ENCODE assay signal across 19 cellular contexts in the genomic region with DNA sequence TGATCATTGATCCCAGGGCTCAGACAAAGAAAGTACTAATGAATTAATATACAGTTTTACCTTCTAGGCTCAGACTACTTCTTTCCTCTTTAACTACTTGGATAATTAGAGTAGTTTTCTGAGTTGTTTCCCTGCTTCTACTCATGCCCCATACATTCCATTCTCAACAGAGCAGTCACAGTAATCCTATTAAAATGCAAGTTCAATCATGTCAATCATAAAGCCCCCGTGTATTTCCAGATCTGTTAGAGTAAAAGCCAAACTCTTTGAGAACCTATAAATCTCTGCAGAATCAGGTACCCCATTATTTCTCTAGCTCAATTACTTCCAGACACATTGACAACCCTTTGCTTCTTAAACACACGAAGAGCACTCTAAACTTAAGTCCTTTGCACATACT.
"Had no signal": no experiment of that assay in that cellular context is flagged by ENCODE, and none has a peak within 500 bp of the region (broad histone marks: within the 10 kb centered on the region; RNA-seq: fewer than 3 reads in every experiment).

No MANE protein-coding gene starts in this region.

- DNase-seq: KBM-7, MV-4-11, NCI-H1048, NCI-H1105, NCI-H1417, NCI-H1436 treated with DMSO at 0.1 percent for 48 hours, NCI-H1694, NCI-H187 treated with DMSO at 0.1 percent for 48 hours, NCI-H2029 treated with DMSO at 0.1 percent for 48 hours, NCI-H2171 treated with DMSO at 0.1 percent for 48 hours, NCI-H345, NCI-H446 treated with DMSO at 0.1 percent for 48 hours, NCI-H510A treated with DMSO at 0.1 percent for 48 hours, NCI-H526, Right ventricle myocardium superior, RPMI8226, SIG-M5 had no signal

- H3K4me1 ChIP-seq: SJSA1 had no signal

- H3K27me3 ChIP-seq: SJSA1 had no signal

- H3K9me3 ChIP-seq: SJSA1 had no signal

- H3K4me3 ChIP-seq: SJSA1, SK-N-MC had no signal

- H3K27ac ChIP-seq: SJSA1, SK-N-MC had no signal

- H3K36me3 ChIP-seq: SJSA1 had no signal
